ENCODE assay signal across 36 cellular contexts in the genomic region with DNA sequence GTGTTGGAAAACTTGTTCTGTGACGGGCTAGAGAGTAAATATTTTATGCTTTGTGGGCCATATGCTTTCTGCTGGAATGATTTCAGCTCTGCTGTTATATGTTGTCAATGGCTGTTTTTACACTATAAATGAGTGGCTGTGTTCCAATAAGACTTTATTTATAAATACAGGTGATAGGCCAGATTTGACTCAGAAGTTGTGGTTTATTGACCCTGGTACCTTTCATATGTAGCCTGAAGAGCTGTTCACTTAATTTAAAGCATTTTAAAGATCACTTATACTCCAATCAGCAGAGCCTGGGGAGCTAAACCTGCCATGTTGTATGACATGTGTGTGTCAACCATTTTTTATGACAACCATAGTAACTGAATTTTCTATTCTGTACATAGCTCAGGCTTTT. TPM values are rescaled to one million over a fixed set of nuclear protein-coding genes. Genes with fewer than 3 reads are reported as not detected.
"Had no signal": no experiment of that assay in that cellular context is flagged by ENCODE, and none has a peak within 500 bp of the region (broad histone marks: within the 10 kb centered on the region; RNA-seq: fewer than 3 reads in every experiment).

No MANE protein-coding gene starts in this region.

- H3K27me3 ChIP-seq: adrenal gland, ascending aorta, body of pancreas, brain microvascular endothelial cell, breast epithelium, cardiac muscle cell, colonic mucosa had no signal

- H3K27ac ChIP-seq: adrenal gland, ascending aorta, body of pancreas, brain microvascular endothelial cell, breast epithelium, cardiac muscle cell, colonic mucosa had no signal

- DNase-seq: activated effector memory CD4-positive, alpha-beta T cell treated with anti-CD3 and anti-CD28 coated beads, Interleukin-2, amount 50 U/mL, for 16 hours; activated effector memory CD4-positive, alpha-beta T cell treated with Interleukin-2 at 50 U/mL for 16 hours; activated gamma-delta T cell; activated gamma-delta T cell treated with Interleukin-2 at 50 U/mL for 16 hours; activated naive CD4-positive, alpha-beta T cell; activated naive CD4-positive, alpha-beta T cell treated with anti-CD3 and anti-CD28 coated beads for 36 hours; activated naive CD4-positive, alpha-beta T cell treated with anti-CD3 and anti-CD28 coated beads, Interleukin-2, amount 10 ng/mL, durations not matched to agents 7 days and 5 days; activated naive CD4-positive, alpha-beta T cell treated with anti-CD3 and anti-CD28 coated beads, Interleukin-2, amount 50 U/mL, for 16 hours; activated naive CD4-positive, alpha-beta T cell treated with Interleukin-2 at 50 U/mL for 16 hours; activated naive CD8-positive, alpha-beta T cell treated with anti-CD3 and anti-CD28 coated beads for 36 hours; activated naive CD8-positive, alpha-beta T cell treated with anti-CD3 and anti-CD28 coated beads, Interleukin-2, amount 10 ng/mL, durations not matched to agents 7 days and 5 days; activated naive CD8-positive, alpha-beta T cell treated with anti-CD3 and anti-CD28 coated beads, Interleukin-2, amount 50 U/mL, for 24 hours; activated T-cell treated with anti-CD3 and anti-CD28 coated beads, Interleukin-2, amount 50 U/mL, for 4 hours; activated T-cell treated with anti-CD3 and anti-CD28 coated beads, Interleukin-2, amount 50 U/mL, for 48 hours; activated T-cell treated with anti-CD3 and anti-CD28 coated beads, Interleukin-2, amount 50 U/mL, for 72 hours; adrenal gland; amniotic stem cell; anterior cingulate cortex; aorta; body of pancreas; brain microvascular endothelial cell; caudate nucleus; central memory CD4-positive, alpha-beta T cell; cerebellar nuclear complex; colonic mucosa had no signal

- FAIRE-seq: astrocyte, bronchial epithelial cell, colon had no signal

- ATAC-seq: activated naive CD4-positive, alpha-beta T cell treated with anti-CD3 and anti-CD28 coated beads, Interleukin-2, amount 50 U/mL, for 72 hours; activated naive CD8-positive, alpha-beta T cell treated with anti-CD3 and anti-CD28 coated beads, Interleukin-2, amount 50 U/mL, for 24 hours; activated T-cell treated with anti-CD3 and anti-CD28 coated beads, Interleukin-2, amount 50 U/mL, for 4 hours; activated T-cell treated with anti-CD3 and anti-CD28 coated beads, Interleukin-2, amount 50 U/mL, for 72 hours; activated T-helper 17 cell treated with anti-CD3 and anti-CD28 coated beads, Interleukin-2, amount 50 U/mL, for 72 hours; body of pancreas had no signal

- H3K36me3 ChIP-seq: adrenal gland, ascending aorta, brain microvascular endothelial cell, breast epithelium, cardiac muscle cell, colonic mucosa had no signal

- H3K4me3 ChIP-seq: adrenal gland, ascending aorta, body of pancreas, breast epithelium, cardiac muscle cell, colonic mucosa had no signal

- H3K9me3 ChIP-seq: adrenal gland, ascending aorta, body of pancreas, breast epithelium, colonic mucosa had no signal

- H3K4me1 ChIP-seq: adrenal gland, ascending aorta, body of pancreas, breast epithelium, colonic mucosa had no signal

RNA-seq across cellular contexts. Expression of gene WEE2, which starts 20.9 kb away (rescaled TPM):
- total RNA-seq: activated naive CD4-positive, alpha-beta T cell treated with anti-CD3 and anti-CD28 coated beads for 36 hours; activated naive CD4-positive, alpha-beta T cell treated with anti-CD3 and anti-CD28 coated beads, Interleukin-2, amount 50 U/mL, for 72 hours; activated naive CD8-positive, alpha-beta T cell treated with anti-CD3 and anti-CD28 coated beads for 36 hours; activated naive CD8-positive, alpha-beta T cell treated with anti-CD3 and anti-CD28 coated beads, Interleukin-2, amount 10 ng/mL, durations not matched to agents 7 days and 5 days; activated T-cell treated with anti-CD3 and anti-CD28 coated beads, Interleukin-2, amount 50 U/mL, for 4 hours; activated T-cell treated with anti-CD3 and anti-CD28 coated beads, Interleukin-2, amount 50 U/mL, for 72 hours; activated T-helper 2 cell treated with anti-CD3 and anti-CD28 coated beads, Interferon-gamma antibody, Interleukin-2, Interleukin-4, amounts not matched to agents 10 μg/mL and 5 μg/mL and 100 μg/mL, durations not matched to agents 14 hours and 24 hours and 36 hours; adrenal gland; ascending aorta; astrocyte; body of pancreas; breast epithelium; bronchial epithelial cell; cardiac septum; chondrocyte; colonic mucosa had no signal
- polyA plus RNA-seq: aorta, cardiac muscle cell had no signal

RNA-seq across cellular contexts. Expression of gene TAS2R3, which starts 34.9 kb away (rescaled TPM):
- polyA plus RNA-seq: adrenal gland, cardiac muscle cell had no signal

RNA-seq across cellular contexts. Expression of gene TAS2R4, which starts 47.5 kb away (rescaled TPM):
- total RNA-seq: ascending aorta had no signal
